22 cellular contexts compared by ENCODE assay signal in genomic region chr21:33112670-33113596, GRCh38. TPM values are rescaled to one million over a fixed set of nuclear protein-coding genes. Genes with fewer than 3 reads are reported as not detected.
DNase-seq lines count a peak whose midpoint lies in the region; ATAC-seq and TF ChIP-seq lines count a peak whose summit lies in the region.
"Had no signal": no experiment of that assay in that cellular context is flagged by ENCODE, and none has a peak within 500 bp of the region (broad histone marks: within the 10 kb centered on the region; RNA-seq: fewer than 3 reads in every experiment).

No MANE protein-coding gene starts in this region.

- DNase-seq in NT2/D1 (ENCODE audit: low read depth, low spot score), result no peak
- DNase-seq in retina, result peak; percentile 76
- DNase-seq in C1 segment of cervical spinal cord (lab: John Stamatoyannopoulos, UW), result no peak
- no peak for DNase-seq in foreskin fibroblast
- DNase-seq in naive thymus-derived CD4-positive, alpha-beta T cell, result no peak
- DNase-seq: Caco-2; CD8-positive, alpha-beta T cell; GOT3; KBM-7; NCI-H1694; NCI-H2029 treated with DMSO at 0.1 percent for 48 hours; NCI-H226; NCI-H524 treated with DMSO at 0.1 percent for 48 hours; Right ventricle myocardium superior; RPMI8226 had no signal

- TF ChIP-seq CTCF in HEK293 (tag by site-specific recombination; IDR thresholded peaks at IDR 0.05) (no peak), foreskin fibroblast (IDR thresholded peaks at IDR 0.05; ENCODE audit: low read depth, low read length) (no peak)

- peaks cover 0 to 1% (median 0%) of the 10 kb centered on the region in 5 donors for H3K36me3 Mint-ChIP-seq in naive thymus-derived CD4-positive, alpha-beta T cell
- H3K36me3 Mint-ChIP-seq: CD8-positive, alpha-beta T cell had no signal

- ATAC-seq in GM21619 (IDR thresholded peaks at IDR 0.05; ENCODE audit: unreplicated experiment), result no peak
- ATAC-seq in naive thymus-derived CD4-positive, alpha-beta T cell, result no peak
- ATAC-seq: CD8-positive, alpha-beta T cell had no signal

- H3K4me1 Mint-ChIP-seq in naive thymus-derived CD4-positive, alpha-beta T cell, result peaks cover 12 to 68% (median 45%) of the 10 kb centered on the region in 7 donors

- H3K36me3 ChIP-seq in HEK293 (ENCODE audit: control insufficient read depth in 2 of 2, insufficient read depth in 1 of 2, low read length in 2 of 2) (no peaks in the 10 kb centered on the region), NT2/D1 (ENCODE audit: insufficient read depth, insufficient read length, low read length) (no peaks in the 10 kb centered on the region)
- no peaks in the 10 kb centered on the region for H3K36me3 ChIP-seq in naive thymus-derived CD4-positive, alpha-beta T cell (ENCODE audit: control insufficient read depth in 2 of 3, insufficient read depth in 3 of 3, low read length in 3 of 3)

- H3K27me3 ChIP-seq in NT2/D1 (ENCODE audit: insufficient read depth, insufficient read length), result peaks cover 33% of the 10 kb centered on the region
- no peaks in the 10 kb centered on the region for H3K27me3 ChIP-seq in layer of hippocampus (ENCODE audit: control insufficient read depth, insufficient read depth, low read length)
- peaks cover 3 to 5% of the 10 kb centered on the region in 2 donors for H3K27me3 ChIP-seq in naive thymus-derived CD4-positive, alpha-beta T cell (ENCODE audit: control insufficient read depth in 2 of 2, insufficient read depth in 2 of 2, low read length in 2 of 2)

- H3K27ac ChIP-seq in HEK293 (ENCODE audit: extremely low read depth, low read depth, low read length) (no peak overlapping the region), layer of hippocampus (ENCODE audit: low read depth, low read length) (peak overlapping the region; percentile 7)
- H3K27ac ChIP-seq in naive thymus-derived CD4-positive, alpha-beta T cell (ENCODE audit: low read depth, low read length), result no peak overlapping the region
- H3K27ac ChIP-seq: C4-2B had no signal

- POLR2A ChIA-PET in HEK293 (lab: Yijun Ruan, JAX), result interaction anchor here (0.7 kb wide), 1 partner anchor 583 kb away, joined by 3 read pairs; no protein-coding TSS in a partner anchor
- POLR2A ChIA-PET in naive thymus-derived CD4-positive, alpha-beta T cell (lab: Charles Lee), result no interaction called here

- H3K9me3 Mint-ChIP-seq in naive thymus-derived CD4-positive, alpha-beta T cell, result no peaks in the 10 kb centered on the region
- H3K9me3 Mint-ChIP-seq: CD8-positive, alpha-beta T cell had no signal

- H3K4me3 Mint-ChIP-seq in naive thymus-derived CD4-positive, alpha-beta T cell, result no peak overlapping the region
- H3K4me3 Mint-ChIP-seq: CD8-positive, alpha-beta T cell had no signal

- H3K9me3 ChIP-seq in HEK293 (ENCODE audit: control insufficient read depth, insufficient read depth, low read depth, low read length) (no peaks in the 10 kb centered on the region), NT2/D1 (ENCODE audit: insufficient read depth, low read length) (no peaks in the 10 kb centered on the region)
- H3K9me3 ChIP-seq in naive thymus-derived CD4-positive, alpha-beta T cell (ENCODE audit: control insufficient read depth in 2 of 3, low read length in 3 of 3), result no peaks in the 10 kb centered on the region
- H3K9me3 ChIP-seq: Caco-2 had no signal

- no peak overlapping the region for H3K27ac Mint-ChIP-seq in naive thymus-derived CD4-positive, alpha-beta T cell
- H3K27ac Mint-ChIP-seq: CD8-positive, alpha-beta T cell had no signal

- CTCF ChIA-PET in HEK293 (lab: Yijun Ruan, JAX), result interaction anchor here (0.6 to 1.4 kb wide), 4 partner anchors 12 to 172 kb away, joined by 3 to 8 read pairs (median 3); no protein-coding TSS in a partner anchor
- CTCF ChIA-PET in naive thymus-derived CD4-positive, alpha-beta T cell (lab: Charles Lee), result interaction anchor here (0.6 to 1.1 kb wide), 3 partner anchors 15 to 316 kb away, joined by 3 read pairs; no protein-coding TSS in a partner anchor

- intact Hi-C loops in naive thymus-derived CD4-positive, alpha-beta T cell (cut with micrococcal nuclease), result no loop called here

- peaks cover 2% of the 10 kb centered on the region for H3K4me1 ChIP-seq in HEK293 (ENCODE audit: control insufficient read depth, insufficient read depth, low read length)
- H3K4me1 ChIP-seq in NT2/D1 (ENCODE audit: insufficient read depth, insufficient read length), result peaks cover 21% of the 10 kb centered on the region
- peaks cover 7 to 37% of the 10 kb centered on the region in 2 donors for H3K4me1 ChIP-seq in naive thymus-derived CD4-positive, alpha-beta T cell (ENCODE audit: control insufficient read depth in 2 of 2, insufficient read depth in 2 of 2, low read length in 2 of 2)
- H3K4me1 ChIP-seq: Caco-2 had no signal

- H3K9ac ChIP-seq in NT2/D1 (ENCODE audit: insufficient read length, low read depth), result peak overlapping the region; percentile 12

- H3K4me3 ChIP-seq in HEK293 (ENCODE audit: low read depth, low read length) (no peak overlapping the region), NT2/D1 (ENCODE audit: insufficient read length, low read depth) (no peak overlapping the region), foreskin fibroblast (ENCODE audit: low read depth in 1 of 2, low read length in 2 of 2) (no peak overlapping the region)
- no peak overlapping the region for H3K4me3 ChIP-seq in naive thymus-derived CD4-positive, alpha-beta T cell (ENCODE audit: low read length)

- peaks cover 20 to 65% (median 35%) of the 10 kb centered on the region in 5 donors for H3K27me3 Mint-ChIP-seq in naive thymus-derived CD4-positive, alpha-beta T cell

TF ChIP-seq in HEK293, 187 proteins besides CTCF, POLR2A, EP300 and RAD21 (continues in another document):
- TF ChIP-seq ZNF560 (tag by site-specific recombination; IDR thresholded peaks at IDR 0.05; ENCODE audit: borderline replicate concordance) (no peak), ZBTB8A (tag by site-specific recombination; IDR thresholded peaks at IDR 0.05) (no peak), ZNF585B (tag by site-specific recombination; IDR thresholded peaks at IDR 0.05) (no peak), ZNF391 (tag by site-specific recombination; IDR thresholded peaks at IDR 0.05; ENCODE audit: borderline replicate concordance, low read depth) (no peak), ZNF350 (tag by site-specific recombination; IDR thresholded peaks at IDR 0.05) (no peak), ZNF292 (tag by site-specific recombination; IDR thresholded peaks at IDR 0.05; ENCODE audit: borderline replicate concordance, low read depth) (no peak), KLF8 (tag by site-specific recombination; IDR thresholded peaks at IDR 0.05) (no peak), ZNF518A (tag by site-specific recombination; conservative IDR thresholded peaks at IDR 0.05; ENCODE audit: low read depth) (no peak), EGR2 (tag by site-specific recombination; IDR thresholded peaks at IDR 0.05; ENCODE audit: low read depth) (peak; percentile 69), ZNF501 (tag by site-specific recombination; IDR thresholded peaks at IDR 0.05) (no peak), ZNF473 (tag by site-specific recombination; IDR thresholded peaks at IDR 0.05) (no peak), SETDB1 (IDR thresholded peaks at IDR 0.05; ENCODE audit: insufficient read length, low read length) (no peak), ZNF24 (tag by site-specific recombination; IDR thresholded peaks at IDR 0.05) (no peak)

RNA-seq across cellular contexts. Expression of gene OLIG1, which starts 43.0 kb away (rescaled TPM):
- 1 to 10 TPM in 1 of 5 experiments, under 1 TPM in 1, not detected in 3; 0.34 to 9.3 TPM for total RNA-seq in naive thymus-derived CD4-positive, alpha-beta T cell
- polyA plus RNA-seq in naive thymus-derived CD4-positive, alpha-beta T cell, result not detected
- total RNA-seq: A673; Caco-2; CD8-positive, alpha-beta T cell; LHCN-M2; MCF 10A had no signal
